Comparison of ENCODE assay signal across 8 cellular contexts in genomic region chr5:138752951-138753793, GRCh38. TPM values are rescaled to one million over a fixed set of nuclear protein-coding genes. Genes with fewer than 3 reads are reported as not detected.
A peak's percentile ranks its signal among the peaks of the same experiment; 100 is the strongest.
DNase-seq lines count a peak whose midpoint lies in the region; ATAC-seq and TF ChIP-seq lines count a peak whose summit lies in the region.

Gene CTNNA1 (plus strand): TSS chr5:138753425. CDS start chr5:138781925, 28,500 bp downstream.

- peaks cover 6% of the 10 kb centered on the region for H3K36me3 Mint-ChIP-seq in IgD-negative memory B cell

- peak within 1 kb of the TSS; percentile 84 to 97 (median 90) for H3K4me3 Mint-ChIP-seq in IgD-negative memory B cell

- H3K36me3 ChIP-seq in BLaER1 treated with 17β-estradiol and CSF1 and Interleukin-3, amounts not matched to agents 10 nM and 100 nM = peaks cover 2 to 37% (median 32%) of the 10 kb centered on the region in 11 experiments
- H3K36me3 ChIP-seq in cardiac muscle cell (no peaks in the 10 kb centered on the region), transverse colon (peaks cover 0 to 3% (median under 1%) of the 10 kb centered on the region in 4 donors)

- peak within 1 kb of the TSS; percentile 36 to 84 (median 78) for H3K27ac Mint-ChIP-seq in IgD-negative memory B cell

- H3K4me3 ChIP-seq in BLaER1 treated with 17β-estradiol and CSF1 and Interleukin-3, amounts not matched to agents 10 nM and 100 nM = peak within 1 kb of the TSS; percentile 84 to 100 (median 96)
- H3K4me3 ChIP-seq in cardiac muscle cell = peak within 1 kb of the TSS; percentile 92
- H3K4me3 ChIP-seq in transverse colon = peak within 1 kb of the TSS; percentile 68 to 99 (median 96)

- peaks cover 36 to 45% (median 41%) of the 10 kb centered on the region in 10 experiments for H3K4me1 ChIP-seq in BLaER1 treated with 17β-estradiol and CSF1 and Interleukin-3, amounts not matched to agents 10 nM and 100 nM
- H3K4me1 ChIP-seq in cardiac muscle cell (ENCODE audit: low read depth) = peaks cover 8% of the 10 kb centered on the region
- peaks cover 0 to 41% (median 32%) of the 10 kb centered on the region in 4 donors for H3K4me1 ChIP-seq in transverse colon

- H3K27ac ChIP-seq in BLaER1 treated with 17β-estradiol and CSF1 and Interleukin-3, amounts not matched to agents 10 nM and 100 nM = peak within 1 kb of the TSS; percentile 88 to 98 (median 95)
- H3K27ac ChIP-seq in adipose tissue (ENCODE audit: low read depth, low read length) = peak within 1 kb of the TSS; percentile 96
- peak within 1 kb of the TSS; percentile 99 for H3K27ac ChIP-seq in cardiac muscle cell
- peak within 1 kb of the TSS; percentile 99 to 100 (median 100) for H3K27ac ChIP-seq in transverse colon

- peaks cover 18 to 24% (median 19%) of the 10 kb centered on the region in 3 donors for H3K4me1 Mint-ChIP-seq in IgD-negative memory B cell

- no peaks in the 10 kb centered on the region for H3K27me3 Mint-ChIP-seq in IgD-negative memory B cell

- peak within 1 kb of the TSS; percentile 93 to 99 (median 98) for H3K9ac ChIP-seq in BLaER1 treated with 17β-estradiol and CSF1 and Interleukin-3, amounts not matched to agents 10 nM and 100 nM

- ATAC-seq in GM19397 (IDR thresholded peaks at IDR 0.05; ENCODE audit: unreplicated experiment) = peak; percentile 56

- TF ChIP-seq CTCF in cardiac muscle cell (IDR thresholded peaks at IDR 0.05; ENCODE audit: low read depth, low read length) (no peak), transverse colon (IDR thresholded peaks at IDR 0.05) (peak in 2 of 5 experiments; percentile 34)

- no peaks in the 10 kb centered on the region for H3K9me3 ChIP-seq in BLaER1 treated with 17β-estradiol and CSF1 and Interleukin-3, amounts not matched to agents 10 nM and 100 nM (replicated peaks in 1 of 11)
- no peaks in the 10 kb centered on the region for H3K9me3 ChIP-seq in cardiac muscle cell (ENCODE audit: low read depth)
- H3K9me3 ChIP-seq in transverse colon = no peaks in the 10 kb centered on the region

- WGBS in adipose tissue, 3 donors = 0 to 1% (median 0%) methylated on average over 52 to 101 of the region's 102 CpGs
- WGBS in transverse colon (ENCODE audit: low coverage in 1 of 2), 2 donors = 1% methylated on average over 37 of the region's 102 CpGs; no CpG with 5 or more reads in 1 of the 2 donors

- H3K4me2 ChIP-seq in BLaER1 treated with 17β-estradiol and CSF1 and Interleukin-3, amounts not matched to agents 10 nM and 100 nM = peak within 1 kb of the TSS; percentile 91 to 99 (median 98)

- no peak for TF ChIP-seq EP300 in transverse colon (IDR thresholded peaks at IDR 0.05; ENCODE audit: low read depth)

- H3K27me3 ChIP-seq in BLaER1 treated with 17β-estradiol and CSF1 and Interleukin-3, amounts not matched to agents 10 nM and 100 nM = no peaks in the 10 kb centered on the region
- H3K27me3 ChIP-seq in cardiac muscle cell (no peaks in the 10 kb centered on the region), transverse colon (no peaks in the 10 kb centered on the region)

- peak; percentile 40 to 73 for DNase-seq in SW 1271 (lab: John Stamatoyannopoulos, UW)
- DNase-seq in cardiac muscle cell (ENCODE audit: low read depth in 1 of 2, low spot score in 1 of 2) = peak; percentile 72 to 81
- peak; percentile 59 for DNase-seq in pons (ENCODE audit: low spot score)
- peak; percentile 86 for DNase-seq in transverse colon

- H3K9me3 Mint-ChIP-seq in IgD-negative memory B cell = peaks cover 0 to 3% (median 0%) of the 10 kb centered on the region in 3 donors

- TF ChIP-seq POLR2A in transverse colon (IDR thresholded peaks at IDR 0.05) = peak; percentile 59

- in situ Hi-C loops in transverse colon (cut with MboI; ENCODE audit: low pct_ligation_motif_present in 1 of 4, low pct_unique_long_range_greater_than_20kb in 1 of 4, low sequenced_read_pairs in 3 of 4) = no loop called here

- H4K20me1 ChIP-seq in BLaER1 treated with 17β-estradiol and CSF1 and Interleukin-3, amounts not matched to agents 10 nM and 100 nM = peaks cover 40 to 48% (median 46%) of the 10 kb centered on the region in 11 experiments

- intact Hi-C loops in transverse colon (cut with DNase I; ENCODE audit: low total_unique reads) = no loop called here

RNA-seq across cellular contexts. Expression of gene CTNNA1, which starts in this region (rescaled TPM):
- 21.4 TPM for polyA plus RNA-seq in IgD-negative memory B cell
- 100 to 1,000 TPM in 2 of 3 donors, 10 to 100 TPM in 1; 74.0 to 172 (median 129) TPM for polyA plus RNA-seq in adipose tissue
- 260 and 304 TPM in 2 replicates for total RNA-seq in cardiac muscle cell
- 145 and 171 TPM in 2 replicates for polyA plus RNA-seq in cardiac muscle cell
- 100 to 1,000 TPM; 272 to 381 (median 316) TPM for total RNA-seq in transverse colon

Comparison
In these comparisons a context has a peak if more than half of its experiments do, and no peak if none do; other contexts are left out.
1. Peak in every context shown above with its lines: DNase-seq, ATAC-seq, H3K4me3 ChIP-seq and H3K27ac ChIP-seq.